19 cellular contexts compared by ENCODE assay signal in genomic region chr18:35818353-35818667, GRCh38.
DNase-seq lines count a peak whose midpoint lies in the region; ATAC-seq, FAIRE-seq and TF ChIP-seq lines count a peak whose summit lies in the region.
"Had no signal": no experiment of that assay in that cellular context is flagged by ENCODE, and none has a peak within 500 bp of the region (broad histone marks: within the 10 kb centered on the region; RNA-seq: fewer than 3 reads in every experiment).

No MANE protein-coding gene starts in this region.

- H3K4me1 ChIP-seq in GM23338 (ENCODE audit: insufficient read depth) (0 out of 2 replicates have a peak, but pooled peaks cover 7% of the 10 kb centered on the region), H1 (replicated peaks in 1 of 4; ENCODE audit: control insufficient read depth in 3 of 4, insufficient read depth in 4 of 4, low read length in 3 of 4) (peaks cover 0 to 3% (median 1%) of the 10 kb centered on the region in 4 experiments; a peak in 2 of 7 replicates)

- no peak for FAIRE-seq in H1 (lab: Jason Lieb, UNC)
- FAIRE-seq: GM19239, HTR-8/SVneo had no signal

- H3K27ac ChIP-seq in GM23338 (ENCODE audit: low read depth): no peak overlapping the region
- H3K27ac ChIP-seq in H1 (ENCODE audit: low read depth, low read length): no peak overlapping the region
- H3K27ac ChIP-seq: BLaER1 treated with 17β-estradiol and CSF1 and Interleukin-3, amounts not matched to agents 10 nM and 100 nM; GM23248 had no signal

- H3K27me3 Mint-ChIP-seq in GM23338 (ENCODE audit: insufficient read depth, low read depth, poor library complexity): no peaks in the 10 kb centered on the region

- H3K4me3 ChIP-seq in GM23338 (no peak overlapping the region), H1 (ENCODE audit: extremely low read depth in 1 of 4, insufficient read depth in 2 of 4, low read depth in 3 of 4, low read length in 4 of 4) (no peak overlapping the region)
- H3K4me3 ChIP-seq: BLaER1 treated with 17β-estradiol and CSF1 and Interleukin-3, amounts not matched to agents 10 nM and 100 nM; GM23248 had no signal

- peak overlapping the region; percentile 77; the same call in 1 of the 2 replicates for H2BK12ac ChIP-seq in H1 (ENCODE audit: low read depth, low read length)

- H3K9me3 Mint-ChIP-seq in GM23338: peaks cover 18% of the 10 kb centered on the region
- H3K9me3 Mint-ChIP-seq: CD8-positive, alpha-beta T cell; IgD-negative memory B cell had no signal

- peaks cover 6 to 8% of the 10 kb centered on the region in 2 experiments; a peak in 3 of 4 replicates for H3K9me3 ChIP-seq in H1 (ENCODE audit: insufficient read depth in 2 of 2, low read depth in 1 of 2, low read length in 1 of 2)

- TF ChIP-seq CTCF in GM23338 (conservative IDR thresholded peaks at IDR 0.05; ENCODE audit: low read depth in 2 of 2) (no peak), H1 (IDR thresholded peaks at IDR 0.05; ENCODE audit: control extremely low read depth in 1 of 3, insufficient read depth in 1 of 3, low read depth in 1 of 3, low read length in 3 of 3) (no peak)

- H2BK15ac ChIP-seq in H1 (ENCODE audit: low read length): no peak overlapping the region

- H3K14ac ChIP-seq in H1 (ENCODE audit: insufficient read length): no peak overlapping the region

- ATAC-seq in GM23338 (peak; percentile 24; the same call in 2 of the 3 replicates), GM18873 (IDR thresholded peaks at IDR 0.05; ENCODE audit: low FRiP score, unreplicated experiment) (no peak), HG03045 (IDR thresholded peaks at IDR 0.05; ENCODE audit: unreplicated experiment) (no peak)
- ATAC-seq: CD8-positive, alpha-beta T cell had no signal

- POLR2A ChIA-PET in H1 (lab: Charles Lee; ENCODE audit: partially characterized antibody): interaction anchor here (3.8 kb wide), 1 partner anchor 8 kb away, joined by 13 read pairs; no protein-coding TSS in a partner anchor

- no peaks in the 10 kb centered on the region for H3K27me3 ChIP-seq in GM23338 (ENCODE audit: insufficient read depth)
- no peaks in the 10 kb centered on the region for H3K27me3 ChIP-seq in H1 (replicated peaks in 1 of 4; ENCODE audit: control insufficient read depth in 3 of 4, extremely low read depth in 1 of 4, insufficient read depth in 3 of 4, low read length in 3 of 4)
- H3K27me3 ChIP-seq: BLaER1 treated with 17β-estradiol and CSF1 and Interleukin-3, amounts not matched to agents 10 nM and 100 nM had no signal

- H3K79me2 ChIP-seq in GM23338 (replicated peaks; ENCODE audit: insufficient read depth) (no peaks in the 10 kb centered on the region), H1 (ENCODE audit: control insufficient read depth in 1 of 2, insufficient read depth in 2 of 2, low read length in 2 of 2) (no peaks in the 10 kb centered on the region)

- H3K4ac ChIP-seq in H1 (replicated peaks; ENCODE audit: insufficient read length, low read depth, low read length): no peak overlapping the region

- no peak overlapping the region for H3K4me3 Mint-ChIP-seq in GM23338
- H3K4me3 Mint-ChIP-seq: B cell; CD8-positive, alpha-beta T cell; H9; IgD-negative memory B cell had no signal

- H2AFZ ChIP-seq in GM23338 (peak overlapping the region; percentile 21; the same call in 1 of the 2 replicates), H1 (ENCODE audit: low read length) (no peak overlapping the region)
- H2AFZ ChIP-seq: GM23248 had no signal

- H3K23me2 ChIP-seq in H1 (ENCODE audit: low read depth, low read length): no peaks in the 10 kb centered on the region

- H3K27ac Mint-ChIP-seq in GM23338: no peak overlapping the region
- H3K27ac Mint-ChIP-seq: B cell; CD8-positive, alpha-beta T cell; IgD-negative memory B cell had no signal

- no peak overlapping the region for H4K5ac ChIP-seq in H1 (ENCODE audit: insufficient read length, low read depth, low read length)

- no peak for DNase-seq in GM23338 (ENCODE audit: low spot score)
- peak; percentile 53 for DNase-seq in NCI-H2227 (lab: John Stamatoyannopoulos, UW; ENCODE audit: unreplicated experiment)
- no peak for DNase-seq in H1 (ENCODE audit: low read depth in 1 of 2, low spot score in 2 of 2)
- DNase-seq in retina: peak; percentile 14
- DNase-seq in KG1 (lab: John Stamatoyannopoulos, UW): no peak
- DNase-seq: Calu3; CD8-positive, alpha-beta T cell; DMS79 treated with DMSO at 0.1 percent for 48 hours; GF-D8; GM23248; H9; KBM-7 had no signal

- H3K18ac ChIP-seq in H1 (ENCODE audit: extremely low read depth, low read length): no peak overlapping the region

- CTCF ChIA-PET in H1 (lab: Charles Lee; ENCODE audit: partially characterized antibody): interaction anchor here (0.8 to 2.0 kb wide), 4 partner anchors 18 to 132 kb away, joined by 3 to 4 read pairs (median 4); no protein-coding TSS in a partner anchor

- H3F3A ChIP-seq in GM23338 (replicated peaks; ENCODE audit: low read depth): no peaks in the 10 kb centered on the region

- H3K4me2 ChIP-seq in GM23338: no peak overlapping the region
- no peak overlapping the region for H3K4me2 ChIP-seq in H1 (ENCODE audit: insufficient read depth in 1 of 2, low read depth in 2 of 2, low read length in 2 of 2)
- H3K4me2 ChIP-seq: BLaER1 treated with 17β-estradiol and CSF1 and Interleukin-3, amounts not matched to agents 10 nM and 100 nM had no signal

- WGBS in H1 (ENCODE audit: extremely low coverage in 1 of 2, insufficient coverage in 1 of 2, insufficient read length in 1 of 2, insufficient replicate concordance in 2 of 2, low coverage in 1 of 2, low lambda C conversion rate in 2 of 2, missing lambda C conversion rate in 1 of 2), 2 experiments: 95% methylated on average over 12 of the region's 12 CpGs; no CpG with 5 or more reads in 1 of the 2 experiments

- no peak overlapping the region for H3K9ac ChIP-seq in H1 (replicated peaks in 1 of 4; ENCODE audit: extremely low read depth in 1 of 4, low read depth in 3 of 4, low read length in 3 of 4)
- H3K9ac ChIP-seq: BLaER1 treated with 17β-estradiol and CSF1 and Interleukin-3, amounts not matched to agents 10 nM and 100 nM; GM23248 had no signal

- TF ChIP-seq EP300 in H1 (IDR thresholded peaks at IDR 0.05; ENCODE audit: borderline replicate concordance in 1 of 2, low read depth in 2 of 2, low read length in 2 of 2): no peak

- H4K20me1 ChIP-seq in GM23338 (replicated peaks; ENCODE audit: insufficient read depth) (no peaks in the 10 kb centered on the region), H1 (replicated peaks in 1 of 2; ENCODE audit: control insufficient read depth in 1 of 2, insufficient read depth in 2 of 2, low read length in 2 of 2) (no peaks in the 10 kb centered on the region)
- H4K20me1 ChIP-seq: BLaER1 treated with 17β-estradiol and CSF1 and Interleukin-3, amounts not matched to agents 10 nM and 100 nM had no signal

- no peaks in the 10 kb centered on the region for H3K79me1 ChIP-seq in H1 (ENCODE audit: low read depth, low read length)

- TF ChIP-seq RAD21 in H1 (IDR thresholded peaks at IDR 0.05 in 1 of 2, conservative IDR thresholded peaks at IDR 0.05 in 1 of 2; ENCODE audit: low read depth in 2 of 2, low read length in 2 of 2): no peak

- H4K8ac ChIP-seq in H1 (ENCODE audit: extremely low read depth, insufficient read depth, low read length): peak overlapping the region; percentile 75; the same call in 1 of the 2 replicates

- H3K56ac ChIP-seq in H1 (replicated peaks; ENCODE audit: insufficient read length, low read depth, low read length): no peak overlapping the region

- H3K36me3 ChIP-seq in GM23338 (ENCODE audit: insufficient read depth) (no peaks in the 10 kb centered on the region; the same call in 1 of the 2 replicates), H1 (ENCODE audit: control insufficient read depth in 2 of 4, insufficient read depth in 4 of 4, low read length in 3 of 4) (no peaks in the 10 kb centered on the region)
- H3K36me3 ChIP-seq: BLaER1 treated with 17β-estradiol and CSF1 and Interleukin-3, amounts not matched to agents 10 nM and 100 nM had no signal

- H3K23ac ChIP-seq in H1 (ENCODE audit: insufficient read length): no peak overlapping the region

- TF ChIP-seq POLR2A in H1 (IDR thresholded peaks at IDR 0.05; ENCODE audit: control extremely low read depth in 1 of 2, low read depth in 2 of 2, low read length in 2 of 2): no peak

- H2BK120ac ChIP-seq in H1 (replicated peaks; ENCODE audit: low read depth, low read length): no peak overlapping the region

- H3K36me3 Mint-ChIP-seq in GM23338 (ENCODE audit: low read depth): peaks cover 13% of the 10 kb centered on the region; the same call in 2 of the 3 replicates
- H3K36me3 Mint-ChIP-seq: CD8-positive, alpha-beta T cell; IgD-negative memory B cell had no signal

- peak overlapping the region; percentile 89 for H4K91ac ChIP-seq in H1 (replicated peaks; ENCODE audit: insufficient read length, low read length)

- peaks cover 17% of the 10 kb centered on the region for H3K4me1 Mint-ChIP-seq in GM23338
- H3K4me1 Mint-ChIP-seq: B cell had no signal

- H3K9me2 ChIP-seq in GM23338 (ENCODE audit: insufficient read depth): no peaks in the 10 kb centered on the region

- H2AK5ac ChIP-seq in H1 (ENCODE audit: low read depth, low read length): no peak overlapping the region; the same call in 1 of the 2 replicates

- H2BK5ac ChIP-seq in H1 (ENCODE audit: low read depth, low read length): peak overlapping the region; percentile 68; the same call in 1 of the 2 replicates

- no peak overlapping the region; the same call in 1 of the 2 replicates for H2BK20ac ChIP-seq in H1 (ENCODE audit: low read length)

TF ChIP-seq in GM23338, 12 proteins besides CTCF, POLR2A, EP300 and RAD21 (continues in another document):
- TF ChIP-seq STAT1 (IDR thresholded peaks at IDR 0.05; ENCODE audit: unreplicated experiment): no peak
- TF ChIP-seq EZH2phosphoT487 (IDR thresholded peaks at IDR 0.05; ENCODE audit: unreplicated experiment): no peak

TF ChIP-seq in H1, 55 proteins besides CTCF, POLR2A, EP300 and RAD21 (continues in another document):
- TF ChIP-seq HDAC6 (IDR thresholded peaks at IDR 0.05; ENCODE audit: low read depth, low read length) (no peak), TEAD4 (IDR thresholded peaks at IDR 0.05; ENCODE audit: low read depth, low read length) (no peak), YY1 (IDR thresholded peaks at IDR 0.05; ENCODE audit: low read depth, low read length) (no peak), CEBPB (IDR thresholded peaks at IDR 0.05; ENCODE audit: low read depth, low read length) (no peak), POU5F1 (IDR thresholded peaks at IDR 0.05; ENCODE audit: low read depth, low read length) (no peak), SAP30 (IDR thresholded peaks at IDR 0.05; ENCODE audit: insufficient read depth, insufficient replicate concordance, low read length) (no peak), SP4 (IDR thresholded peaks at IDR 0.05; ENCODE audit: low read length) (no peak), RNF2 (IDR thresholded peaks at IDR 0.05; ENCODE audit: borderline replicate concordance, low read depth, low read length, missing control alignments, poor library complexity, severe bottlenecking) (no peak), PHF8 (conservative IDR thresholded peaks at IDR 0.05; ENCODE audit: low read depth, low read length) (no peak), MAFK (IDR thresholded peaks at IDR 0.05; ENCODE audit: low read depth, low read length) (no peak), KDM1A (IDR thresholded peaks at IDR 0.05; ENCODE audit: borderline replicate concordance, low read length) (no peak), SP2 (IDR thresholded peaks at IDR 0.05; ENCODE audit: low read length) (no peak), KDM5A (IDR thresholded peaks at IDR 0.05; ENCODE audit: low read length) (no peak)

Comparison
In these comparisons a context has a peak if more than half of its experiments do, and no peak if none do; other contexts are left out.
1. DNase-seq: peak in NCI-H2227 (single experiment) and retina (single experiment); none in GM23338 (single experiment), H1 (0 of 2) and KG1 (single experiment).